In the genomic region with DNA sequence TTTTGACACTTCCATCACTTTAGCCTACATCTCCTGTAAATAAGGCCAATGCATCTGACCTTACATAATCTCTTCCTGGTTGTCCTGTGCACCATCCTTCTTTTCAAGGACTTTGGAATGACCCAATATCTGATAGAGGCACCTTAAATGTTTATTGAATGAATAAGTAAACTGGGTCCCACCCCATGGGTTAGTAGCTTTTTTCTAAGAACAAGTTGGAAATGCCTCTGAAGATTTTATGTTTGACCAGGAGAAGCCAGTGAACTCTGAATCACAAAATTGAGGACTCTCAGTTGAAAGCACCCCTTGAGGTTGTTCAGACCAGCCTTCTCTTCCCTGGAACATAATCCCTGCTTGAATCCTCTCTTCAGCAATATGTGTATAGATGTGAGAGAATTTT, we compare ENCODE assay signal across 10 cellular contexts. TPM values are rescaled to one million over a fixed set of nuclear protein-coding genes. Genes with fewer than 3 reads are reported as not detected.
DNase-seq lines count a peak whose midpoint lies in the region; ATAC-seq, FAIRE-seq and TF ChIP-seq lines count a peak whose summit lies in the region.
"Had no signal": no experiment of that assay in that cellular context is flagged by ENCODE, and none has a peak within 500 bp of the region (broad histone marks: within the 10 kb centered on the region; RNA-seq: fewer than 3 reads in every experiment).

No MANE protein-coding gene starts in this region.

- H3K27ac ChIP-seq in GM23338 (ENCODE audit: low read depth) (no peak overlapping the region), gastroesophageal sphincter (peak overlapping the region; percentile 88 to 98 (median 94))

- H3K36me3 Mint-ChIP-seq in GM23338 (ENCODE audit: low read depth) (peaks cover 3% of the 10 kb centered on the region; the same call in 1 of the 3 replicates), WTC11 (peaks cover 7% of the 10 kb centered on the region)

- H3K27me3 ChIP-seq in GM23338 (ENCODE audit: insufficient read depth) = peaks cover 27% of the 10 kb centered on the region
- no peaks in the 10 kb centered on the region for H3K27me3 ChIP-seq in gastroesophageal sphincter
- no peaks in the 10 kb centered on the region for H3K27me3 ChIP-seq in skeletal muscle satellite cell (ENCODE audit: control insufficient read depth, insufficient read depth, low read length)

- H3K4me3 ChIP-seq in GM23338 = peak overlapping the region; percentile 86
- peak overlapping the region; percentile 71 to 92 for H3K4me3 ChIP-seq in gastroesophageal sphincter
- peak overlapping the region; percentile 98 for H3K4me3 ChIP-seq in skeletal muscle satellite cell (ENCODE audit: low read length)
- no peak overlapping the region for H3K4me3 ChIP-seq in lower leg skin (ENCODE audit: low read depth, poor library complexity, severe bottlenecking)

- H3K4me1 Mint-ChIP-seq in GM23338 = peaks cover 8% of the 10 kb centered on the region
- peaks cover 10% of the 10 kb centered on the region for H3K4me1 Mint-ChIP-seq in WTC11

- H3K27me3 Mint-ChIP-seq in GM23338 (ENCODE audit: insufficient read depth, low read depth, poor library complexity) (peaks cover 5% of the 10 kb centered on the region), WTC11 (ENCODE audit: low read depth) (peaks cover 34% of the 10 kb centered on the region)

- no peaks in the 10 kb centered on the region for H3K9me3 ChIP-seq in gastroesophageal sphincter
- no peaks in the 10 kb centered on the region for H3K9me3 ChIP-seq in skeletal muscle satellite cell (replicated peaks; ENCODE audit: low read length)

- H3K4me2 ChIP-seq in GM23338 (peak overlapping the region; percentile 89), skeletal muscle satellite cell (ENCODE audit: low read length) (peak overlapping the region; percentile 78)

- H3K9ac ChIP-seq in skeletal muscle satellite cell (ENCODE audit: low read depth, low read length) = peak overlapping the region; percentile 93

- intact Hi-C loops in lower leg skin (cut with DNase I; ENCODE audit: low total_unique reads) = no loop called here

- peaks cover 3% of the 10 kb centered on the region; the same call in 1 of the 3 replicates for H3K9me3 Mint-ChIP-seq in GM23338
- H3K9me3 Mint-ChIP-seq in WTC11 = peaks cover 6% of the 10 kb centered on the region; the same call in 1 of the 2 replicates

- no peak for TF ChIP-seq CTCF in GM23338 (conservative IDR thresholded peaks at IDR 0.05; ENCODE audit: low read depth in 2 of 2)
- TF ChIP-seq CTCF in WTC11 (IDR thresholded peaks at IDR 0.05) = no peak
- TF ChIP-seq CTCF in gastroesophageal sphincter (IDR thresholded peaks at IDR 0.05) = no peak
- no peak for TF ChIP-seq CTCF in lower leg skin (IDR thresholded peaks at IDR 0.05)

- ATAC-seq in GM23338 (no peak), WTC11 (no peak), gastroesophageal sphincter (no peak)

- DNase-seq in GM23338 (ENCODE audit: low spot score) (no peak), WTC11 (ENCODE audit: low spot score) (no peak), urothelium cell line (ENCODE audit: low spot score) (no peak), Ammon's horn (ENCODE audit: low spot score) (no peak), lower leg skin (ENCODE audit: low spot score in 2 of 2) (no peak), NCI-H510A treated with DMSO at 0.1 percent for 48 hours (lab: John Stamatoyannopoulos, UW) (no peak)
- DNase-seq: NCI-H82 had no signal

- POLR2A ChIA-PET in WTC11 (lab: Charles Lee) = no interaction called here

- FAIRE-seq in urothelium cell line (lab: Jason Lieb, UNC) = no peak

- TF ChIP-seq POLR2A in gastroesophageal sphincter (IDR thresholded peaks at IDR 0.05) = no peak
- TF ChIP-seq POLR2A in lower leg skin (IDR thresholded peaks at IDR 0.05) = no peak

- H3K4me1 ChIP-seq in GM23338 (ENCODE audit: insufficient read depth) (peaks cover 5% of the 10 kb centered on the region; the same call in 1 of the 2 replicates), gastroesophageal sphincter (peaks cover 0 to 46% (median 17%) of the 10 kb centered on the region in 3 donors), skeletal muscle satellite cell (ENCODE audit: control insufficient read depth, insufficient read depth, low read length) (peaks cover 24% of the 10 kb centered on the region)

- peaks cover 33% of the 10 kb centered on the region for H3K79me2 ChIP-seq in GM23338 (replicated peaks; ENCODE audit: insufficient read depth)

- no peaks in the 10 kb centered on the region for H3F3A ChIP-seq in GM23338 (replicated peaks; ENCODE audit: low read depth)

- H3K27ac Mint-ChIP-seq in GM23338 = no peak overlapping the region
- no peak overlapping the region for H3K27ac Mint-ChIP-seq in WTC11

- H3K36me3 ChIP-seq in GM23338 (ENCODE audit: insufficient read depth) (no peaks in the 10 kb centered on the region), gastroesophageal sphincter (peaks cover 0 to 28% of the 10 kb centered on the region in 2 donors), skeletal muscle satellite cell (ENCODE audit: insufficient read depth, low read length) (peaks cover 16% of the 10 kb centered on the region)

- H3K4me3 Mint-ChIP-seq in GM23338 (peak overlapping the region; percentile 80), WTC11 (peak overlapping the region; percentile 92)

- H4K20me1 ChIP-seq in GM23338 (replicated peaks; ENCODE audit: insufficient read depth) = peaks cover 3% of the 10 kb centered on the region; the same call in 1 of the 2 replicates

- CTCF ChIA-PET in WTC11 (lab: Charles Lee) = interaction anchor here (0.7 to 1.9 kb wide), 2 partner anchors 72 to 111 kb away, joined by 3 to 5 read pairs; no protein-coding TSS in a partner anchor

- peaks cover 4% of the 10 kb centered on the region; the same call in 1 of the 2 replicates for H3K9me2 ChIP-seq in GM23338 (ENCODE audit: insufficient read depth)

- TF ChIP-seq EP300 in gastroesophageal sphincter (IDR thresholded peaks at IDR 0.05) = no peak

- no peak overlapping the region for H2AFZ ChIP-seq in GM23338

TF ChIP-seq in GM23338, 12 proteins besides CTCF, POLR2A, EP300 and RAD21:
- no peak for TF ChIP-seq EZH2 (IDR thresholded peaks at IDR 0.05; ENCODE audit: low read depth, unreplicated experiment)
- TF ChIP-seq STAT1 (IDR thresholded peaks at IDR 0.05; ENCODE audit: unreplicated experiment) = no peak
- TF ChIP-seq CREB1 (CRISPR knock-in tag; IDR thresholded peaks at IDR 0.05; ENCODE audit: low read depth) = no peak
- no peak for TF ChIP-seq NANOG (IDR thresholded peaks at IDR 0.05; ENCODE audit: borderline replicate concordance)

TF ChIP-seq in WTC11, 78 proteins besides CTCF, POLR2A, EP300 and RAD21 (continues in another document):
- TF ChIP-seq, protein P1, sequence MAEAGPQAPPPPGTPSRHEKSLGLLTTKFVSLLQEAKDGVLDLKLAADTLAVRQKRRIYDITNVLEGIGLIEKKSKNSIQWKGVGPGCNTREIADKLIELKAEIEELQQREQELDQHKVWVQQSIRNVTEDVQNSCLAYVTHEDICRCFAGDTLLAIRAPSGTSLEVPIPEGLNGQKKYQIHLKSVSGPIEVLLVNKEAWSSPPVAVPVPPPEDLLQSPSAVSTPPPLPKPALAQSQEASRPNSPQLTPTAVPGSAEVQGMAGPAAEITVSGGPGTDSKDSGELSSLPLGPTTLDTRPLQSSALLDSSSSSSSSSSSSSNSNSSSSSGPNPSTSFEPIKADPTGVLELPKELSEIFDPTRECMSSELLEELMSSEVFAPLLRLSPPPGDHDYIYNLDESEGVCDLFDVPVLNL (CRISPR knock-in tag; IDR thresholded peaks at IDR 0.05; ENCODE audit: borderline replicate concordance, low read depth) = no peak
- no peak for TF ChIP-seq ZNF121 (CRISPR knock-in tag; IDR thresholded peaks at IDR 0.05)
- TF ChIP-seq, protein P2, sequence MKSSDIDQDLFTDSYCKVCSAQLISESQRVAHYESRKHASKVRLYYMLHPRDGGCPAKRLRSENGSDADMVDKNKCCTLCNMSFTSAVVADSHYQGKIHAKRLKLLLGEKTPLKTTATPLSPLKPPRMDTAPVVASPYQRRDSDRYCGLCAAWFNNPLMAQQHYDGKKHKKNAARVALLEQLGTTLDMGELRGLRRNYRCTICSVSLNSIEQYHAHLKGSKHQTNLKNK (CRISPR knock-in tag; IDR thresholded peaks at IDR 0.05) = no peak
- TF ChIP-seq NR1H2 (CRISPR knock-in tag; IDR thresholded peaks at IDR 0.05) = no peak
- TF ChIP-seq JUN (CRISPR knock-in tag; IDR thresholded peaks at IDR 0.05) = no peak
- TF ChIP-seq IRF2 (CRISPR knock-in tag; IDR thresholded peaks at IDR 0.05; ENCODE audit: borderline replicate concordance, low read depth) = no peak

RNA-seq across cellular contexts. Expression of a gene that starts 1.4 kb away (rescaled TPM):
- 13.6 and 15.5 TPM in 2 replicates for total RNA-seq in GM23338 (2014; rRNA removed; shearing (Covaris generic))
- polyA plus RNA-seq in GM23338 (2016; fragmentation: Nextera tagmentation; extraction: Ambion mirVana) = 6.8 and 7.6 TPM in 2 replicates
- total RNA-seq in WTC11 (2021) (18.0 to 19.8 TPM (median 18.0 TPM) in 3 replicates), gastroesophageal sphincter (10 to 100 TPM; 47.9 to 66.9 (median 62.5) TPM), lower leg skin (10 to 100 TPM; 29.0 to 59.0 (median 44.7) TPM)
- total RNA-seq in skeletal muscle satellite cell (2012; rRNA removed) = 23.6 and 28.0 TPM in 2 replicates

RNA-seq across cellular contexts. Expression of a gene that starts 21.1 kb away (rescaled TPM):
- 31.0 and 34.5 TPM in 2 replicates for total RNA-seq in GM23338 (2014; rRNA removed; shearing (Covaris generic))
- polyA plus RNA-seq in GM23338 (2016; fragmentation: Nextera tagmentation; extraction: Ambion mirVana) = 15.3 and 18.0 TPM in 2 replicates
- total RNA-seq in WTC11 (2021) = 14.7 to 18.3 TPM (median 15.1 TPM) in 3 replicates
- total RNA-seq in gastroesophageal sphincter = under 1 TPM in 3 of 4 donors, not detected in 1; 0.12 to 0.47 (median 0.22) TPM
- 0.25 TPM in 1 of 2 replicates, not detected in the other for total RNA-seq in skeletal muscle satellite cell (2012; rRNA removed)
- 10 to 100 TPM in 2 of 4 donors, 1 to 10 TPM in 2; 6.5 to 11.3 (median 8.7) TPM for total RNA-seq in lower leg skin
- total RNA-seq: urinary bladder had no signal
- polyA plus RNA-seq: urinary bladder had no signal

RNA-seq across cellular contexts. Expression of a gene that starts 38.6 kb away (rescaled TPM):
- total RNA-seq in GM23338 (2014; rRNA removed; shearing (Covaris generic)) = 11.2 and 14.5 TPM in 2 replicates
- polyA plus RNA-seq in GM23338 (2016; fragmentation: Nextera tagmentation; extraction: Ambion mirVana) = 4.8 and 5.3 TPM in 2 replicates
- total RNA-seq in WTC11 (2021) (6.2 to 9.0 TPM (median 7.7 TPM) in 3 replicates), gastroesophageal sphincter (1 to 10 TPM in 3 of 4 donors, under 1 TPM in 1; 0.54 to 5.3 (median 2.1) TPM), lower leg skin (1 to 10 TPM; 1.4 to 4.2 (median 2.9) TPM)
- 0.22 and 0.51 TPM in 2 replicates for total RNA-seq in skeletal muscle satellite cell (2012; rRNA removed)

RNA-seq across cellular contexts. Expression of a gene that starts 50.7 kb away (rescaled TPM):
- total RNA-seq in GM23338 (2014; rRNA removed; shearing (Covaris generic)) = 35.5 and 39.8 TPM in 2 replicates
- polyA plus RNA-seq in GM23338 (2016; fragmentation: Nextera tagmentation; extraction: Ambion mirVana) = 12.5 and 14.9 TPM in 2 replicates
- total RNA-seq in WTC11 (2021) (33.1 to 42.8 TPM (median 33.6 TPM) in 3 replicates), gastroesophageal sphincter (10 to 100 TPM; 13.4 to 19.1 (median 15.9) TPM), lower leg skin (100 to 1,000 TPM; 135 to 218 (median 168) TPM)
- 8.9 and 16.8 TPM in 2 replicates for total RNA-seq in skeletal muscle satellite cell (2012; rRNA removed)

RNA-seq across cellular contexts. Expression of a gene that starts 54.0 kb away (rescaled TPM):
- total RNA-seq in GM23338 (2014; rRNA removed; shearing (Covaris generic)) = 44.9 and 67.6 TPM in 2 replicates
- polyA plus RNA-seq in GM23338 (2016; fragmentation: Nextera tagmentation; extraction: Ambion mirVana) = 49.7 and 50.8 TPM in 2 replicates
- total RNA-seq in WTC11 (2021) (16.3 to 24.6 TPM (median 22.6 TPM) in 3 replicates), gastroesophageal sphincter (1,000 to 10,000 TPM in 3 of 4 donors, 100 to 1,000 TPM in 1; 941 to 2,300 (median 1,432) TPM), lower leg skin (100 to 1,000 TPM in 2 of 4 donors, 10 to 100 TPM in 2; 66.6 to 164 (median 92.8) TPM)
- 128 and 200 TPM in 2 replicates for total RNA-seq in skeletal muscle satellite cell (2012; rRNA removed)

Comparison
In these comparisons a context has a peak if more than half of its experiments do, and no peak if none do; other contexts are left out.
1. RNA of a gene that starts 21.1 kb away (total RNA-seq): 31.0 to 34.5 TPM in GM23338, 14.7 to 18.3 TPM in WTC11 and 6.5 to 11.3 TPM in lower leg skin; 0.12 to 0.47 TPM in gastroesophageal sphincter; every median in the first group is over 4 times any median in the second.